In the genomic region with DNA sequence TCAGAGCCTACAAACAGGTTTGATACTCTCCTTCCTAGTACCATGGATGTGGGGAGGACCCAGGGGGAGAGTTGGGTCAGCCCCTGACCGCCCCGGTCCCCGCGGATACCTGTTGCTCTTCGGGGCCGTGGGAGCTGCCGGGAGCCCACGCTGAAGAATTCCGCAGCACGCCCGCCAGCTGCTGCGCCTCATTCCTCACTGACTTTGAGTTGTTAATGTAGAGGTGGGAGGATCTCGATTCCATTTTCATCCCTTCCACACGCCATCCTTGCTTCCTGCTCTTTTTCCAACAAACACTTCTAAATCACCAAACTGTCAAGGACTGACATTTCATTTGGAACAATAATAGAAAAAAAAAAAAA, we compare ENCODE assay signal across 1 cellular context.
TF ChIP-seq lines count a peak whose summit lies in the region.

No MANE protein-coding gene starts in this region.

TF ChIP-seq in GM23338, 12 proteins besides CTCF, POLR2A, EP300 and RAD21 (continued from another document):
- TF ChIP-seq, protein P1, sequence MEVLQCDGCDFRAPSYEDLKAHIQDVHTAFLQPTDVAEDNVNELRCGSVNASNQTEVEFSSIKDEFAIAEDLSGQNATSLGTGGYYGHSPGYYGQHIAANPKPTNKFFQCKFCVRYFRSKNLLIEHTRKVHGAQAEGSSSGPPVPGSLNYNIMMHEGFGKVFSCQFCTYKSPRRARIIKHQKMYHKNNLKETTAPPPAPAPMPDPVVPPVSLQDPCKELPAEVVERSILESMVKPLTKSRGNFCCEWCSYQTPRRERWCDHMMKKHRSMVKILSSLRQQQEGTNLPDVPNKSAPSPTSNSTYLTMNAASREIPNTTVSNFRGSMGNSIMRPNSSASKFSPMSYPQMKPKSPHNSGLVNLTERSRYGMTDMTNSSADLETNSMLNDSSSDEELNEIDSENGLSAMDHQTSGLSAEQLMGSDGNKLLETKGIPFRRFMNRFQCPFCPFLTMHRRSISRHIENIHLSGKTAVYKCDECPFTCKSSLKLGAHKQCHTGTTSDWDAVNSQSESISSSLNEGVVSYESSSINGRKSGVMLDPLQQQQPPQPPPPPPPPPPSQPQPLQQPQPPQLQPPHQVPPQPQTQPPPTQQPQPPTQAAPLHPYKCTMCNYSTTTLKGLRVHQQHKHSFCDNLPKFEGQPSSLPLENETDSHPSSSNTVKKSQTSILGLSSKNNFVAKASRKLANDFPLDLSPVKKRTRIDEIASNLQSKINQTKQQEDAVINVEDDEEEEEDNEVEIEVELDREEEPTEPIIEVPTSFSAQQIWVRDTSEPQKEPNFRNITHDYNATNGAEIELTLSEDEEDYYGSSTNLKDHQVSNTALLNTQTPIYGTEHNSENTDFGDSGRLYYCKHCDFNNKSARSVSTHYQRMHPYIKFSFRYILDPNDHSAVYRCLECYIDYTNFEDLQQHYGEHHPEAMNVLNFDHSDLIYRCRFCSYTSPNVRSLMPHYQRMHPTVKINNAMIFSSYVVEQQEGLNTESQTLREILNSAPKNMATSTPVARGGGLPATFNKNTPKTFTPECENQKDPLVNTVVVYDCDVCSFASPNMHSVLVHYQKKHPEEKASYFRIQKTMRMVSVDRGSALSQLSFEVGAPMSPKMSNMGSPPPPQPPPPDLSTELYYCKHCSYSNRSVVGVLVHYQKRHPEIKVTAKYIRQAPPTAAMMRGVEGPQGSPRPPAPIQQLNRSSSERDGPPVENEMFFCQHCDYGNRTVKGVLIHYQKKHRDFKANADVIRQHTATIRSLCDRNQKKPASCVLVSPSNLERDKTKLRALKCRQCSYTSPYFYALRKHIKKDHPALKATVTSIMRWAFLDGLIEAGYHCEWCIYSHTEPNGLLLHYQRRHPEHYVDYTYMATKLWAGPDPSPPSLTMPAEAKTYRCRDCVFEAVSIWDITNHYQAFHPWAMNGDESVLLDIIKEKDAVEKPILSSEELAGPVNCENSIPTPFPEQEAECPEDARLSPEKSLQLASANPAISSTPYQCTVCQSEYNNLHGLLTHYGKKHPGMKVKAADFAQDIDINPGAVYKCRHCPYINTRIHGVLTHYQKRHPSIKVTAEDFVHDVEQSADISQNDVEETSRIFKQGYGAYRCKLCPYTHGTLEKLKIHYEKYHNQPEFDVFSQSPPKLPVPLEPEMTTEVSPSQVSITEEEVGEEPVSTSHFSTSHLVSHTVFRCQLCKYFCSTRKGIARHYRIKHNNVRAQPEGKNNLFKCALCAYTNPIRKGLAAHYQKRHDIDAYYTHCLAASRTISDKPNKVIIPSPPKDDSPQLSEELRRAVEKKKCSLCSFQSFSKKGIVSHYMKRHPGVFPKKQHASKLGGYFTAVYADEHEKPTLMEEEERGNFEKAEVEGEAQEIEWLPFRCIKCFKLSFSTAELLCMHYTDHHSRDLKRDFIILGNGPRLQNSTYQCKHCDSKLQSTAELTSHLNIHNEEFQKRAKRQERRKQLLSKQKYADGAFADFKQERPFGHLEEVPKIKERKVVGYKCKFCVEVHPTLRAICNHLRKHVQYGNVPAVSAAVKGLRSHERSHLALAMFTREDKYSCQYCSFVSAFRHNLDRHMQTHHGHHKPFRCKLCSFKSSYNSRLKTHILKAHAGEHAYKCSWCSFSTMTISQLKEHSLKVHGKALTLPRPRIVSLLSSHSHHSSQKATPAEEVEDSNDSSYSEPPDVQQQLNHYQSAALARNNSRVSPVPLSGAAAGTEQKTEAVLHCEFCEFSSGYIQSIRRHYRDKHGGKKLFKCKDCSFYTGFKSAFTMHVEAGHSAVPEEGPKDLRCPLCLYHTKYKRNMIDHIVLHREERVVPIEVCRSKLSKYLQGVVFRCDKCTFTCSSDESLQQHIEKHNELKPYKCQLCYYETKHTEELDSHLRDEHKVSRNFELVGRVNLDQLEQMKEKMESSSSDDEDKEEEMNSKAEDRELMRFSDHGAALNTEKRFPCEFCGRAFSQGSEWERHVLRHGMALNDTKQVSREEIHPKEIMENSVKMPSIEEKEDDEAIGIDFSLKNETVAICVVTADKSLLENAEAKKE (CRISPR knock-in tag; IDR thresholded peaks at IDR 0.05): no peak
- TF ChIP-seq, protein P2, sequence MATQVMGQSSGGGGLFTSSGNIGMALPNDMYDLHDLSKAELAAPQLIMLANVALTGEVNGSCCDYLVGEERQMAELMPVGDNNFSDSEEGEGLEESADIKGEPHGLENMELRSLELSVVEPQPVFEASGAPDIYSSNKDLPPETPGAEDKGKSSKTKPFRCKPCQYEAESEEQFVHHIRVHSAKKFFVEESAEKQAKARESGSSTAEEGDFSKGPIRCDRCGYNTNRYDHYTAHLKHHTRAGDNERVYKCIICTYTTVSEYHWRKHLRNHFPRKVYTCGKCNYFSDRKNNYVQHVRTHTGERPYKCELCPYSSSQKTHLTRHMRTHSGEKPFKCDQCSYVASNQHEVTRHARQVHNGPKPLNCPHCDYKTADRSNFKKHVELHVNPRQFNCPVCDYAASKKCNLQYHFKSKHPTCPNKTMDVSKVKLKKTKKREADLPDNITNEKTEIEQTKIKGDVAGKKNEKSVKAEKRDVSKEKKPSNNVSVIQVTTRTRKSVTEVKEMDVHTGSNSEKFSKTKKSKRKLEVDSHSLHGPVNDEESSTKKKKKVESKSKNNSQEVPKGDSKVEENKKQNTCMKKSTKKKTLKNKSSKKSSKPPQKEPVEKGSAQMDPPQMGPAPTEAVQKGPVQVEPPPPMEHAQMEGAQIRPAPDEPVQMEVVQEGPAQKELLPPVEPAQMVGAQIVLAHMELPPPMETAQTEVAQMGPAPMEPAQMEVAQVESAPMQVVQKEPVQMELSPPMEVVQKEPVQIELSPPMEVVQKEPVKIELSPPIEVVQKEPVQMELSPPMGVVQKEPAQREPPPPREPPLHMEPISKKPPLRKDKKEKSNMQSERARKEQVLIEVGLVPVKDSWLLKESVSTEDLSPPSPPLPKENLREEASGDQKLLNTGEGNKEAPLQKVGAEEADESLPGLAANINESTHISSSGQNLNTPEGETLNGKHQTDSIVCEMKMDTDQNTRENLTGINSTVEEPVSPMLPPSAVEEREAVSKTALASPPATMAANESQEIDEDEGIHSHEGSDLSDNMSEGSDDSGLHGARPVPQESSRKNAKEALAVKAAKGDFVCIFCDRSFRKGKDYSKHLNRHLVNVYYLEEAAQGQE (IDR thresholded peaks at IDR 0.05; ENCODE audit: unreplicated experiment): no peak
